8 cellular contexts compared by ENCODE assay signal in genomic region chr1:150628766-150629114, GRCh38. TPM values are rescaled to one million over a fixed set of nuclear protein-coding genes. Genes with fewer than 3 reads are reported as not detected.
DNase-seq lines count a peak whose midpoint lies in the region; ATAC-seq, FAIRE-seq and TF ChIP-seq lines count a peak whose summit lies in the region.

No MANE protein-coding gene starts in this region.

- H3K9me2 ChIP-seq in SU-DHL-6 (replicated peaks; ENCODE audit: insufficient read depth, low read length) = no peaks in the 10 kb centered on the region

- H3K79me2 ChIP-seq in SU-DHL-6 (ENCODE audit: insufficient read depth, low read length) = peaks cover 34% of the 10 kb centered on the region

- FAIRE-seq in small intestine (lab: Jason Lieb, UNC) = no peak
- FAIRE-seq in D721Med (lab: Jason Lieb, UNC) = no peak

- no peak overlapping the region for H2AFZ ChIP-seq in SU-DHL-6 (ENCODE audit: low read depth, low read length, severe bottlenecking)

- H3K9ac ChIP-seq in SU-DHL-6 (ENCODE audit: low read length) = peak overlapping the region; percentile 76

- 0 to 2% (median 1%) methylated on average over 9 of the region's 9 CpGs for WGBS in small intestine, 3 donors

- 0 out of 2 replicates have a peak, but pooled peaks cover 4% of the 10 kb centered on the region for H4K20me1 ChIP-seq in SU-DHL-6 (ENCODE audit: low read depth, low read length)

- H3K36me3 ChIP-seq in SU-DHL-6 (ENCODE audit: low read length) (peaks cover 14% of the 10 kb centered on the region; the same call in 1 of the 2 replicates), small intestine (ENCODE audit: control insufficient read depth in 2 of 2, insufficient read depth in 2 of 2, low read length in 2 of 2) (peaks cover 7 to 19% of the 10 kb centered on the region in 2 donors)

- peaks cover 0 to 1% of the 10 kb centered on the region in 2 donors for H3K4me1 ChIP-seq in small intestine (ENCODE audit: control insufficient read depth in 2 of 2, insufficient read depth in 1 of 2, low read depth in 1 of 2, low read length in 1 of 2)

- H3K4me3 ChIP-seq in GM12875 (ENCODE audit: low read depth, low read length) (peak overlapping the region; percentile 68), SU-DHL-6 (ENCODE audit: insufficient read depth, low read length, poor library complexity, severe bottlenecking) (peak overlapping the region; percentile 92), iPS-11a (ENCODE audit: low read depth, low read length) (peak overlapping the region; percentile 84), small intestine (ENCODE audit: low read depth in 1 of 2, low read length in 2 of 2) (peak overlapping the region; percentile 28 to 64)

- TF ChIP-seq CTCF in GM12875 (IDR thresholded peaks at IDR 0.05; ENCODE audit: borderline replicate concordance, insufficient read depth, low read depth, low read length) (no peak), SU-DHL-6 (IDR thresholded peaks at IDR 0.05; ENCODE audit: insufficient read depth, low read length, poor library complexity, severe bottlenecking) (no peak), D721Med (IDR thresholded peaks at IDR 0.05; ENCODE audit: insufficient read depth, missing control alignments) (no peak)

- DNase-seq in small intestine (no peak), hippocampal formation (lab: John Stamatoyannopoulos, UW) (no peak), D721Med (ENCODE audit: insufficient read length, low spot score) (no peak)

- no peaks in the 10 kb centered on the region; the same call in 1 of the 2 replicates for H3F3A ChIP-seq in SU-DHL-6 (ENCODE audit: insufficient read depth)

- H3K4me2 ChIP-seq in SU-DHL-6 (ENCODE audit: low read depth, low read length, poor library complexity, severe bottlenecking) = peak overlapping the region; percentile 74

- H3K27ac ChIP-seq in SU-DHL-6 (ENCODE audit: low read depth, low read length) (peak overlapping the region; percentile 60), small intestine (ENCODE audit: low read depth in 1 of 2, low read length in 1 of 2) (peak overlapping the region; percentile 44 to 97)

- H3K27me3 ChIP-seq in SU-DHL-6 (ENCODE audit: low read length) (no peaks in the 10 kb centered on the region), small intestine (ENCODE audit: control insufficient read depth in 2 of 2, insufficient read depth in 2 of 2, low read length in 2 of 2) (no peaks in the 10 kb centered on the region)

- H3K9me3 ChIP-seq in SU-DHL-6 (ENCODE audit: insufficient read depth, low read length) = no peaks in the 10 kb centered on the region
- no peaks in the 10 kb centered on the region for H3K9me3 ChIP-seq in small intestine (ENCODE audit: control insufficient read depth, low read depth)

- ATAC-seq in GM21381 (IDR thresholded peaks at IDR 0.05; ENCODE audit: unreplicated experiment) (no peak), HG03097 (IDR thresholded peaks at IDR 0.05; ENCODE audit: low FRiP score, unreplicated experiment) (no peak)

RNA-seq across cellular contexts. Expression of gene ENSA, which starts 0.7 kb away (rescaled TPM):
- polyA plus RNA-seq in small intestine = 100 to 1,000 TPM; 143 to 188 (median 160) TPM

RNA-seq across cellular contexts. Expression of gene MCL1, which starts 49.3 kb away (rescaled TPM):
- 100 to 1,000 TPM in 2 of 3 donors, 10 to 100 TPM in 1; 87.0 to 110 (median 101) TPM for polyA plus RNA-seq in small intestine
